8 cellular contexts compared by ENCODE assay signal in the genomic region with DNA sequence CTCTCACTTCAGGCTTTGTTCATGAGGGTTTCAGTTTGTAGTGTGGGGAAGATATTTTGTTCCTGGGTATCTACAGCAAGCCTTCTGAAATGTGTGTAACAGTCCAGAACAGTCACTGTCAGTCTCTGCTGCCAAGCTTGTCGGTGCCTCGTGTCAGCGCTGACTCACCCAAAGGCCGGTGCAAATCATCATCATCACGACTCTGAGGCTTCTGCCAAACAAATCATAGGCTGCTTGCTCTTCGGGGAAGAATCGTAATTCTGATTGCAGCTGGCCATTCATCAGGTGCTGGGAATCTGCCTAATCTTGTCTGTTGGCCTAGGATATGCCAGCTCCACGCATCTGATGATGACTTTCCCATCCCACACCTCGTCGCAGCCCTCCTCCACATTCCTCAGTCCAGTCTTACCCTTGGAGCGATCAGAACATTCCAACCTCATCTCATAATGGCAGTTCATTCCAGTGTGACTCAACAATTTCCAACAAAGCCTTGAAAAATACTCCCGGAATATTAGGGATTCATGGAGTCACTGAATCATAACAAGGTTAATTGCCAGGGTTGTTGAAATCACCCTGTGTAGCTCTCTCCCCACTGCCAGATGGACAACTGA. TPM values are rescaled to one million over a fixed set of nuclear protein-coding genes. Genes with fewer than 3 reads are reported as not detected.
A peak's percentile ranks its signal among the peaks of the same experiment; 100 is the strongest.
DNase-seq lines count a peak whose midpoint lies in the region; ATAC-seq and TF ChIP-seq lines count a peak whose summit lies in the region.

No MANE protein-coding gene starts in this region.

- TF ChIP-seq POLR2A in breast epithelium (IDR thresholded peaks at IDR 0.05), result no peak
- no peak for TF ChIP-seq POLR2A in right lobe of liver (IDR thresholded peaks at IDR 0.05)
- no peak for TF ChIP-seq POLR2A in vagina (IDR thresholded peaks at IDR 0.05)

- H3K27ac ChIP-seq in breast epithelium (peak overlapping the region; percentile 35 to 75), right lobe of liver (peak overlapping the region; percentile 29 to 55 (median 44)), vagina (peak overlapping the region; percentile 75)

- intact Hi-C loops in breast epithelium (cut with DNase I; ENCODE audit: low total_unique reads), result no loop called here
- intact Hi-C loops in right lobe of liver (cut with DNase I), result no loop called here
- intact Hi-C loops in vagina (cut with DNase I), result no loop called here

- ATAC-seq in right lobe of liver, result peak; percentile 87 to 93 (median 90)
- no peak for ATAC-seq in GM18873 (IDR thresholded peaks at IDR 0.05; ENCODE audit: low FRiP score, unreplicated experiment)

- H3K4me1 ChIP-seq in breast epithelium (no peaks in the 10 kb centered on the region), right lobe of liver (peaks cover 0 to 6% (median 3%) of the 10 kb centered on the region in 4 donors), vagina (peaks cover 18% of the 10 kb centered on the region)

- DNase-seq in stimulated activated CD4-positive, alpha-beta T cell treated with anti-CD3 and anti-CD28 coated beads, Interleukin-15, amount 100 ng/mL, for 48 hours (ENCODE audit: low read depth in 2 of 2), result peak; percentile 10 to 15
- no peak for DNase-seq in stimulated activated CD4-positive, alpha-beta T cell treated with anti-CD3 and anti-CD28 coated beads, Interleukin-12 subunit alpha, Interleukin-12 subunit beta, amount 100 ng/mL, for 4 hours
- DNase-seq in breast epithelium (ENCODE audit: low spot score in 2 of 2) (peak in 1 of 2 donors; percentile 46), right lobe of liver (peak in 2 of 3 donors; percentile 58 to 77), vagina (ENCODE audit: extremely low spot score in 2 of 2) (peak in 1 of 2 donors; percentile 98), NCI-H146 (lab: John Stamatoyannopoulos, UW) (no peak), NCI-H1092 treated with DMSO at 0.1 percent for 48 hours (lab: John Stamatoyannopoulos, UW) (no peak)

- 52% methylated on average over 9 of the region's 12 CpGs for WGBS in right lobe of liver (ENCODE audit: insufficient coverage, low coverage, low lambda C conversion rate, missing lambda C conversion rate)

- TF ChIP-seq CTCF in breast epithelium (IDR thresholded peaks at IDR 0.05) (no peak), right lobe of liver (IDR thresholded peaks at IDR 0.05) (no peak), vagina (IDR thresholded peaks at IDR 0.05) (no peak)

- H3K36me3 ChIP-seq in breast epithelium (no peaks in the 10 kb centered on the region), right lobe of liver (no peaks in the 10 kb centered on the region), vagina (no peaks in the 10 kb centered on the region)

- peak overlapping the region in 2 of 3 donors; percentile 9 to 13 for H3K4me3 ChIP-seq in breast epithelium
- H3K4me3 ChIP-seq in right lobe of liver, result no peak overlapping the region
- H3K4me3 ChIP-seq in vagina, result no peak overlapping the region

- H3K27me3 ChIP-seq in breast epithelium, result no peaks in the 10 kb centered on the region
- H3K27me3 ChIP-seq in right lobe of liver, result no peaks in the 10 kb centered on the region
- no peaks in the 10 kb centered on the region for H3K27me3 ChIP-seq in vagina

- H3K9me3 ChIP-seq in breast epithelium, result peaks cover 0 to 3% of the 10 kb centered on the region in 2 donors
- no peaks in the 10 kb centered on the region for H3K9me3 ChIP-seq in right lobe of liver
- no peaks in the 10 kb centered on the region for H3K9me3 ChIP-seq in vagina

RNA-seq across cellular contexts. Expression of a gene that starts 40.9 kb away (rescaled TPM):
- 1 to 10 TPM in 1 of 3 donors, under 1 TPM in 2; 0.66 to 1.5 (median 0.80) TPM for total RNA-seq in breast epithelium
- 100 to 1,000 TPM in 4 of 6 experiments, 10 to 100 TPM in 2; 91.4 to 175 (median 166) TPM for total RNA-seq in right lobe of liver
- total RNA-seq in vagina, result not detected

Comparison
In these comparisons a context has a peak if more than half of its experiments do, and no peak if none do; other contexts are left out.
1. DNase-seq: peak in stimulated activated CD4-positive, alpha-beta T cell treated with anti-CD3 and anti-CD28 coated beads, Interleukin-15, amount 100 ng/mL, for 48 hours (2 of 2) and right lobe of liver (2 of 3); none in stimulated activated CD4-positive, alpha-beta T cell treated with anti-CD3 and anti-CD28 coated beads, Interleukin-12 subunit alpha, Interleukin-12 subunit beta, amount 100 ng/mL, for 4 hours (single experiment), NCI-H146 (single experiment) and NCI-H1092 treated with DMSO at 0.1 percent for 48 hours (single experiment).
2. H3K4me3 ChIP-seq: peak in breast epithelium (2 of 3); none in right lobe of liver (0 of 3) and vagina (0 of 2).
3. RNA of a gene that starts 40.9 kb away (total RNA-seq): 91.4 to 175 TPM in right lobe of liver; 0.66 to 1.5 TPM in breast epithelium and not detected in vagina (single experiment); every median in the first group is over 10 times any median in the second.
4. Peak in every context shown above with its lines, with median percentiles within 50 percentile points of each other: H3K27ac ChIP-seq.